8 cellular contexts compared by ENCODE assay signal in the genomic region with DNA sequence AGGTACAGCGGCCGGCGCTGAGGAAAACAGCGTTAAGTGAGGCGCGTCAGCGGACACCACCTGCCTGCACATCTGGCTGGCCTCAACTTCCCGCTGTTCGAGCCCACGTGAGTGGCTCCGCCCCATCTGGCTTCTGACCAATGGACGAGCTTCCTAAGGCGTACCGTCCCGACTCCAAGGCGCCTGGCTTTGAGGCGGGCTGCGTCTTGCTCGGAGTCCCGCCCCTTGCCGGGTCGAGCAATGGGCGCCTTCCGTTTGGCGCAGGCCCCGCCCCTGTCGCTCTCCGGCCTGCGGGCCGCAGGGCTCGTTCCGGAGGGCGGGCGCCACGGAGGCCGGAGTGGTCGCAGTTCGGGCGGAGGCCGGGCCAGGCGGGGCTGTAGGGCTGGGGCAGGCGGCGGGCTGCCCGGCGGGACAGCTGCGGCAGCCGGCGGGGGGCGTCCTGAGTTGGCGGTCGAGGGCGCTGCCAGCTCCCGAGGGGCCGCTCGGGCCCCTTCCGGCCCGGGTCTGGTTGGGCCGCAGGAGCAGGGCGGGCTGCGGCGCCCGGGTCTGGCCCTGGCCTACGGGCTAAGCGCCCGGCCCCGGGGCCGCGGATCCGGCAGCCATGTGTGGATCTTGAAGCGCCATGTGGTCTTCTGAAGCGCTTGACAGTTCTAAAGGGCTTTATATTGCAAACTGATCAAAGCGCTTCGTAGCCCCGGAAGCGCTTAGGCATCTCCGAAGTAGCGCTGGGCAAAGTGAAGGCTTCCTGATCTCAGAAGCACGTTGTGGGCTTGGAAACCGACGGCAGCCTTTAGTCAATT.
DNase-seq lines count a peak whose midpoint lies in the region; ATAC-seq and TF ChIP-seq lines count a peak whose summit lies in the region.

A gene with protein sequence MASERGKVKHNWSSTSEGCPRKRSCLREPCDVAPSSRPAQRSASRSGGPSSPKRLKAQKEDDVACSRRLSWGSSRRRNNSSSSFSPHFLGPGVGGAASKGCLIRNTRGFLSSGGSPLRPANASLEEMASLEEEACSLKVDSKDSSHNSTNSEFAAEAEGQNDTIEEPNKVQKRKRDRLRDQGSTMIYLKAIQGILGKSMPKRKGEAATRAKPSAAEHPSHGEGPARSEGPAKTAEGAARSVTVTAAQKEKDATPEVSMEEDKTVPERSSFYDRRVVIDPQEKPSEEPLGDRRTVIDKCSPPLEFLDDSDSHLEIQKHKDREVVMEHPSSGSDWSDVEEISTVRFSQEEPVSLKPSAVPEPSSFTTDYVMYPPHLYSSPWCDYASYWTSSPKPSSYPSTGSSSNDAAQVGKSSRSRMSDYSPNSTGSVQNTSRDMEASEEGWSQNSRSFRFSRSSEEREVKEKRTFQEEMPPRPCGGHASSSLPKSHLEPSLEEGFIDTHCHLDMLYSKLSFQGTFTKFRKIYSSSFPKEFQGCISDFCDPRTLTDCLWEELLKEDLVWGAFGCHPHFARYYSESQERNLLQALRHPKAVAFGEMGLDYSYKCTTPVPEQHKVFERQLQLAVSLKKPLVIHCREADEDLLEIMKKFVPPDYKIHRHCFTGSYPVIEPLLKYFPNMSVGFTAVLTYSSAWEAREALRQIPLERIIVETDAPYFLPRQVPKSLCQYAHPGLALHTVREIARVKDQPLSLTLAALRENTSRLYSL (plus strand): TSS at position 276 of the 800 bp plus-strand sequence. CDS start 742 bp downstream, outside the sequence.

- TF ChIP-seq CTCF in brain microvascular endothelial cell (IDR thresholded peaks at IDR 0.05; ENCODE audit: low read depth, low read length, missing control alignments), result no peak

- ATAC-seq in GM18868 (IDR thresholded peaks at IDR 0.05; ENCODE audit: unreplicated experiment) (peak; percentile 96), HG03103 (IDR thresholded peaks at IDR 0.05; ENCODE audit: low read depth, unreplicated experiment) (peak; percentile 92)

- DNase-seq in NCI-H2171 (lab: John Stamatoyannopoulos, UW), result peak; percentile 87
- DNase-seq in UCSD-AML1 (lab: John Stamatoyannopoulos, UW; ENCODE audit: unreplicated experiment), result peak; percentile 97
- DNase-seq in brain microvascular endothelial cell, result peak; percentile 91
- peak; percentile 82 for DNase-seq in skeletal muscle cell (ENCODE audit: low read depth)

- in situ Hi-C loops in brain microvascular endothelial cell (cut with HindIII; ENCODE audit: low pct_ligation_motif_present, low sequenced_read_pairs), result no loop called here

- peaks cover 40% of the 10 kb centered on the region for H3K79me2 ChIP-seq in ACC112 (ENCODE audit: control insufficient read depth, insufficient read depth, low read length, unreplicated experiment)

- H3K4me3 ChIP-seq in ACC112 (ENCODE audit: low read depth, low read length) (peak within 1 kb of the TSS; percentile 85), brain microvascular endothelial cell (ENCODE audit: low read depth, low read length) (peak within 1 kb of the TSS; percentile 89), iPS-11a (ENCODE audit: low read depth, low read length) (peak within 1 kb of the TSS; percentile 78), skeletal muscle cell (ENCODE audit: low read depth, low read length) (peak within 1 kb of the TSS; percentile 90)

- peaks cover 34% of the 10 kb centered on the region for H3K36me3 ChIP-seq in ACC112 (ENCODE audit: insufficient read depth, low read length)
- peaks cover 8% of the 10 kb centered on the region for H3K36me3 ChIP-seq in brain microvascular endothelial cell (replicated peaks)

- peak within 1 kb of the TSS; percentile 37 for H2AFZ ChIP-seq in ACC112 (ENCODE audit: low read length, unreplicated experiment)

- H3K27me3 ChIP-seq in ACC112 (ENCODE audit: insufficient read depth, low read length), result no peaks in the 10 kb centered on the region
- H3K27me3 ChIP-seq in brain microvascular endothelial cell (replicated peaks), result no peaks in the 10 kb centered on the region

- peaks cover 13% of the 10 kb centered on the region for H3K4me1 ChIP-seq in ACC112 (ENCODE audit: control insufficient read depth, insufficient read depth, low read length, unreplicated experiment)

- H3K27ac ChIP-seq in ACC112 (ENCODE audit: low read depth, low read length), result peak within 1 kb of the TSS; percentile 43
- peak within 1 kb of the TSS; percentile 35 for H3K27ac ChIP-seq in brain microvascular endothelial cell

Comparison
In these comparisons a context has a peak if more than half of its experiments do, and no peak if none do; other contexts are left out.
1. Peak in every context shown above with its lines: DNase-seq, ATAC-seq, H3K4me3 ChIP-seq and H3K27ac ChIP-seq.